Comparison of ENCODE assay signal across 8 cellular contexts in the genomic region with DNA sequence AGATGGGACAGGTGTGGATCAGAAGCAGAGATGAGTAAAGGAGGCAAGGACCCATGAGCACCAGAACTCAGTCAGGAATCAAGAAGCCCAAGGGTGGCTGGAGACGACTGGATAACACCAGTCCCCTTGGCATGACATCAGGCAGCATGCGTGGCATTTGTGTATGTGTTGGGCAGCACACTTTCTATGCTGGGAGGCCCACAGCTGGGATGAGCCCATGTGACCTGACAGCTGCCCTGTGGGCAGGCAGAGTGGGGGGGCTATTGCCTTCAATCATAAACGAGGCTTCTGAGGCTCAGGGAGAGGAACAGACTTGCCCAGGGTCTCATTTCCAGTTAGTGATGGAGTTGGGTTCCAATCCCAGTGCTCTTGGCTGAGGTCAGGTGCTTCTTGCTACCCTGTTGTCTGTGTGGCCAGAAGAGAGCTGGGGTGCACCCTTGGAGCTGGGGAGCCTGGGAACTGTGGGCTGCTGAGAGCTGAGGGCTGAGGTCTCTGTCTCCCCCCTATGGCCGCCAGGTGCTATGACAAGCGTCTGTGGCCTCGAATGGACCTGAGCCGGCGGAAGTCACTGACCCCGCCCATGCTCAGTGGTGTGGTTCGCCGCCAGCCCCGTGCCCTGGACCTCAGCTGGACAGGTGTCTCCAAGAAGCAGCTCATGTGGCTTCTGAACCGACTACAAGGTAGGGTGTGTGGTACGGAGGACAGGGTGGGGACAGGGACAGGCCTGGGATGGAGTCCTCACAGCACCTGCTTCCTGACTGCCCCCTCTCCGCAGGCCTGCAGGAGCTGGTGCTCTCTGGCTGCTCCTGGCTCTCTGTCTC. TPM values are rescaled to one million over a fixed set of nuclear protein-coding genes. Genes with fewer than 3 reads are reported as not detected.
DNase-seq lines count a peak whose midpoint lies in the region; ATAC-seq and TF ChIP-seq lines count a peak whose summit lies in the region.

No MANE protein-coding gene starts in this region.

- H3K36me3 Mint-ChIP-seq in CD4-positive, alpha-beta memory T cell: peaks cover 0 to 11% of the 10 kb centered on the region in 2 donors

- H3K9me3 ChIP-seq in CD4-positive, alpha-beta memory T cell (ENCODE audit: control insufficient read depth in 1 of 2, low read length in 2 of 2): no peaks in the 10 kb centered on the region
- H3K9me3 ChIP-seq in NT2/D1 (ENCODE audit: insufficient read depth, low read length): no peaks in the 10 kb centered on the region
- no peaks in the 10 kb centered on the region for H3K9me3 ChIP-seq in neural cell (ENCODE audit: low read length)
- no peaks in the 10 kb centered on the region for H3K9me3 ChIP-seq in upper lobe of right lung

- CTCF ChIA-PET in CD4-positive, alpha-beta memory T cell (lab: Charles Lee; ENCODE audit: partially characterized antibody): interaction anchor here (0.6 to 6.9 kb wide), 22 partner anchors 8 to 555 kb away, joined by 3 to 70 read pairs (median 4); a partner anchor contains a TSS

- H3K9me3 Mint-ChIP-seq in CD4-positive, alpha-beta memory T cell: no peaks in the 10 kb centered on the region

- H3K4me1 ChIP-seq in CD4-positive, alpha-beta memory T cell (ENCODE audit: insufficient read depth, low read length): peaks cover 9% of the 10 kb centered on the region
- H3K4me1 ChIP-seq in NT2/D1 (ENCODE audit: insufficient read depth, insufficient read length): peaks cover 22% of the 10 kb centered on the region
- peaks cover 14% of the 10 kb centered on the region for H3K4me1 ChIP-seq in upper lobe of right lung

- no peaks in the 10 kb centered on the region for H3K36me3 ChIP-seq in CD4-positive, alpha-beta memory T cell (ENCODE audit: insufficient read depth, low read length)
- H3K36me3 ChIP-seq in NT2/D1 (ENCODE audit: insufficient read depth, insufficient read length, low read length) (peaks cover 65% of the 10 kb centered on the region), neural cell (ENCODE audit: insufficient read depth, low read length) (peaks cover 6% of the 10 kb centered on the region), upper lobe of right lung (peaks cover 4% of the 10 kb centered on the region)

- H3K9ac ChIP-seq in NT2/D1 (ENCODE audit: insufficient read length, low read depth) (peak overlapping the region; percentile 27), neural cell (ENCODE audit: low read length) (no peak overlapping the region)

- TF ChIP-seq CTCF in neural cell (IDR thresholded peaks at IDR 0.05; ENCODE audit: poor library complexity, severe bottlenecking) (peak; percentile 74), upper lobe of right lung (IDR thresholded peaks at IDR 0.05) (peak; percentile 91)

- peak; percentile 96 for ATAC-seq in HG03432 (IDR thresholded peaks at IDR 0.05; ENCODE audit: unreplicated experiment)
- ATAC-seq in upper lobe of right lung: peak; percentile 99

- H3K9me2 ChIP-seq in neural cell (ENCODE audit: insufficient read depth, low read length): no peaks in the 10 kb centered on the region

- no peak overlapping the region for H3K4me2 ChIP-seq in neural cell (ENCODE audit: low read length)

- peak; percentile 46 to 60 (median 59) for DNase-seq in CD4-positive, alpha-beta memory T cell
- peak; percentile 95 for DNase-seq in GM19240 (ENCODE audit: insufficient read length, low spot score)
- DNase-seq in NT2/D1 (ENCODE audit: low read depth, low spot score): no peak
- peak; percentile 67 for DNase-seq in activated T-cell treated with anti-CD3 and anti-CD28 coated beads, Interleukin-2, amount 50 U/mL, for 1 hour
- peak; percentile 46 for DNase-seq in fibroblast of gingiva (ENCODE audit: low read depth)
- peak; percentile 90 for DNase-seq in upper lobe of right lung

- peaks cover 9 to 24% (median 21%) of the 10 kb centered on the region in 4 donors for H3K4me1 Mint-ChIP-seq in CD4-positive, alpha-beta memory T cell

- intact Hi-C loops in CD4-positive, alpha-beta memory T cell (cut with micrococcal nuclease): loop anchor here (1.0 to 2.0 kb wide), 3 partner anchors 19 to 98 kb away; a partner anchor contains a TSS
- intact Hi-C loops in upper lobe of right lung (cut with DNase I): no loop called here

- peak overlapping the region in 4 of 7 donors; percentile 5 to 78 (median 49) for H3K27ac Mint-ChIP-seq in CD4-positive, alpha-beta memory T cell

- peak overlapping the region in 1 of 2 donors; percentile 22 for H3K4me3 ChIP-seq in CD4-positive, alpha-beta memory T cell (ENCODE audit: low read length in 2 of 2)
- H3K4me3 ChIP-seq in NT2/D1 (ENCODE audit: insufficient read length, low read depth) (no peak overlapping the region), neural cell (ENCODE audit: low read length) (no peak overlapping the region), upper lobe of right lung (no peak overlapping the region)

- H3K79me2 ChIP-seq in neural cell (replicated peaks; ENCODE audit: insufficient read depth, low read length): peaks cover 7% of the 10 kb centered on the region

- H4K20me1 ChIP-seq in neural cell (ENCODE audit: insufficient read depth): no peaks in the 10 kb centered on the region

- peak; percentile 64 for TF ChIP-seq RAD21 in neural cell (conservative IDR thresholded peaks at IDR 0.05)

- H3K27me3 Mint-ChIP-seq in CD4-positive, alpha-beta memory T cell: no peaks in the 10 kb centered on the region

- no peaks in the 10 kb centered on the region for H3F3A ChIP-seq in neural cell (ENCODE audit: insufficient read depth, low read length, poor library complexity, severe bottlenecking)

- peak overlapping the region in 2 of 8 donors; percentile 29 for H3K4me3 Mint-ChIP-seq in CD4-positive, alpha-beta memory T cell

- no peak overlapping the region for H3K27ac ChIP-seq in CD4-positive, alpha-beta memory T cell (ENCODE audit: low read depth, low read length)
- H3K27ac ChIP-seq in neural cell (ENCODE audit: low read length): no peak overlapping the region
- H3K27ac ChIP-seq in upper lobe of right lung: no peak overlapping the region

- POLR2A ChIA-PET in CD4-positive, alpha-beta memory T cell (lab: Charles Lee; ENCODE audit: partially characterized antibody): interaction anchor here (0.6 to 1.9 kb wide), 9 partner anchors 8 to 331 kb away, joined by 3 to 10 read pairs (median 6); a partner anchor contains a TSS

- H3K27me3 ChIP-seq in CD4-positive, alpha-beta memory T cell (ENCODE audit: insufficient read depth, low read length): no peaks in the 10 kb centered on the region
- no peaks in the 10 kb centered on the region for H3K27me3 ChIP-seq in NT2/D1 (ENCODE audit: insufficient read depth, insufficient read length)
- no peaks in the 10 kb centered on the region for H3K27me3 ChIP-seq in neural cell (ENCODE audit: insufficient read depth, low read depth, low read length)
- H3K27me3 ChIP-seq in upper lobe of right lung: no peaks in the 10 kb centered on the region

- no peak for TF ChIP-seq EP300 in neural cell (conservative IDR thresholded peaks at IDR 0.05; ENCODE audit: poor library complexity, severe bottlenecking)

- no peak overlapping the region for H2AFZ ChIP-seq in neural cell (ENCODE audit: low read depth, low read length)

TF ChIP-seq in neural cell, 6 proteins besides CTCF, POLR2A, EP300 and RAD21:
- TF ChIP-seq MXI1 (conservative IDR thresholded peaks at IDR 0.05; ENCODE audit: poor library complexity, severe bottlenecking) (no peak), SMC3 (conservative IDR thresholded peaks at IDR 0.05; ENCODE audit: poor library complexity) (peak; percentile 63)

RNA-seq across cellular contexts. Expression of a gene that starts 7.1 kb away (rescaled TPM):
- total RNA-seq in CD4-positive, alpha-beta memory T cell: 10 to 100 TPM; 19.3 to 22.0 TPM
- polyA plus RNA-seq in CD4-positive, alpha-beta memory T cell: 10 to 100 TPM; 16.2 to 17.5 TPM
- polyA plus RNA-seq in neural cell: 5.7 and 7.3 TPM in 2 replicates
- 5.8 and 6.5 TPM in 2 replicates for polyA minus RNA-seq in neural cell
- total RNA-seq in upper lobe of right lung: 19.5 TPM

RNA-seq across cellular contexts. Expression of a gene that starts 15.7 kb away (rescaled TPM):
- 10 to 100 TPM; 32.1 to 33.2 TPM for total RNA-seq in CD4-positive, alpha-beta memory T cell
- 1 to 10 TPM in 1 of 2 donors, not detected in 1; 5.6 TPM for polyA plus RNA-seq in CD4-positive, alpha-beta memory T cell
- 1.4 and 3.3 TPM in 2 replicates for polyA plus RNA-seq in neural cell
- polyA minus RNA-seq in neural cell: 3.9 and 13.7 TPM in 2 replicates
- total RNA-seq in upper lobe of right lung: 18.6 TPM

RNA-seq across cellular contexts. Expression of a gene that starts 18.4 kb away (rescaled TPM):
- total RNA-seq in CD4-positive, alpha-beta memory T cell: 10 to 100 TPM; 15.6 to 15.8 TPM
- under 1 TPM in 1 of 2 donors, not detected in 1; 0.16 TPM for polyA plus RNA-seq in CD4-positive, alpha-beta memory T cell
- polyA plus RNA-seq in neural cell: 99.6 and 124 TPM in 2 replicates
- polyA minus RNA-seq in neural cell: 122 and 157 TPM in 2 replicates
- total RNA-seq in upper lobe of right lung: 13.4 TPM

RNA-seq across cellular contexts. Expression of a gene that starts 43.2 kb away (rescaled TPM):
- total RNA-seq in CD4-positive, alpha-beta memory T cell: 1 to 10 TPM; 3.6 to 4.3 TPM
- 1 to 10 TPM in 1 of 2 donors, under 1 TPM in 1; 0.08 to 1.2 TPM for polyA plus RNA-seq in CD4-positive, alpha-beta memory T cell
- polyA plus RNA-seq in neural cell: 1.5 and 3.4 TPM in 2 replicates
- 0.46 and 0.49 TPM in 2 replicates for polyA minus RNA-seq in neural cell
- 30.4 TPM for total RNA-seq in upper lobe of right lung

RNA-seq across cellular contexts. Expression of a gene that starts 45.4 kb away (rescaled TPM):
- total RNA-seq in CD4-positive, alpha-beta memory T cell: under 1 TPM; 0.19 to 0.26 TPM
- not detected for polyA plus RNA-seq in CD4-positive, alpha-beta memory T cell
- polyA plus RNA-seq in neural cell: not detected in 2 replicates
- polyA minus RNA-seq in neural cell: not detected in 2 replicates
- total RNA-seq in upper lobe of right lung: 9.3 TPM
